In the genomic region with DNA sequence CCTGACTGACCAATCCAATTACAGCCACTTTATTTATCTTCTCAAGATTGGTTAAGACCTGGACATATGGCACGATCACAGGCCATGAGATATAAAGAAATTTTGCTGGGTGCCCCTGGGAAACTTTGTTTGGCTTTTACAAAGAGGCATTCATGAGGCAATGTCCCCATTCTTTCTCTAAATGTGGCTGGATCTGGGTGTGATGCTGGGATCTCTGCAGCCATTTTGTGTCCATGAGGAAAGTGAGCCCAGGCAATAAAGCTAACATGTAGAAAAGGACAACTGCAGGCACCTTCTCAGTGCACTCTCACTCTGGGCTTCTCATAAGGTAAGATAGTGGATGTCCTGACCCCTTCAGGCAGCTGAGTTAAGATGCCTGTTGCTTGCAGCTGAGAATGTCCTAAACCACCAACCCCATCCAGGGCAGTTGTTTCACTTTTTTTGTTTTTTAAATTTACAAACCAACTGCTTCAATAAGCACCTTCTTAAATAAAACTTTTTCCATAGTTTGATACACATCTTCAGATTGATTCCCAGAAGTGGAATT, we compare ENCODE assay signal across 27 cellular contexts.
"Had no signal": no experiment of that assay in that cellular context is flagged by ENCODE, and none has a peak within 500 bp of the region (broad histone marks: within the 10 kb centered on the region; RNA-seq: fewer than 3 reads in every experiment).

No MANE protein-coding gene starts in this region.

- H3K27ac ChIP-seq: lower lobe of right lung, ovary, right atrium auricular region, right lobe of liver, tibial nerve, uterus had no signal

- H3K27me3 ChIP-seq: ovary, right atrium auricular region, right lobe of liver, uterus had no signal

- H3K36me3 ChIP-seq: lower lobe of right lung, ovary, right atrium auricular region, right lobe of liver, tibial nerve, uterus had no signal

- H3K4me3 ChIP-seq: lower lobe of right lung, ovary, right atrium auricular region, right lobe of liver, smooth muscle cell, tibial nerve, uterus had no signal

- H3K4me1 Mint-ChIP-seq: mesothelial cell of epicardium; naive B cell; natural killer cell; stimulated activated memory B cell treated with anti-CD40 and anti-IgM and Interleukin-4, amounts not matched to agents 10 μg/mL and 1 μg/mL and 100 μg/mL, for 72 hours; stimulated activated naive CD8-positive, alpha-beta T cell treated with anti-CD3 and anti-CD28 coated beads, Interleukin-15, amount 100 ng/mL, for 72 hours had no signal

- H3K9me3 ChIP-seq: lower lobe of right lung, ovary, right atrium auricular region, right lobe of liver, uterus had no signal

- ATAC-seq: left cardiac atrium; left lobe of liver; left ventricle myocardium superior; lower lobe of right lung; natural killer cell; right lobe of liver; stimulated activated memory B cell treated with anti-CD40 and anti-IgM and Interleukin-4, amounts not matched to agents 10 μg/mL and 1 μg/mL and 100 μg/mL, for 72 hours; stimulated activated naive CD8-positive, alpha-beta T cell treated with anti-CD3 and anti-CD28 coated beads, Interleukin-15, amount 100 ng/mL, for 72 hours had no signal

- H3K4me3 Mint-ChIP-seq: mesothelial cell of epicardium; naive B cell; natural killer cell; nephron progenitor cell; stimulated activated memory B cell treated with anti-CD40 and anti-IgM and Interleukin-4, amounts not matched to agents 10 μg/mL and 1 μg/mL and 100 μg/mL, for 72 hours; stimulated activated naive CD8-positive, alpha-beta T cell treated with anti-CD3 and anti-CD28 coated beads, Interleukin-15, amount 100 ng/mL, for 72 hours; type B pancreatic cell had no signal

- H3K27ac Mint-ChIP-seq: mesothelial cell of epicardium; naive B cell; natural killer cell; nephron progenitor cell; progenitor cell of endocrine pancreas; stimulated activated memory B cell treated with anti-CD40 and anti-IgM and Interleukin-4, amounts not matched to agents 10 μg/mL and 1 μg/mL and 100 μg/mL, for 72 hours; stimulated activated naive CD8-positive, alpha-beta T cell treated with anti-CD3 and anti-CD28 coated beads, Interleukin-15, amount 100 ng/mL, for 72 hours; type B pancreatic cell had no signal

- H3K4me2 ChIP-seq: smooth muscle cell had no signal

- H3K9me3 Mint-ChIP-seq: natural killer cell, type B pancreatic cell had no signal

- H3K4me1 ChIP-seq: lower lobe of right lung, right atrium auricular region, right lobe of liver, uterus had no signal

- H3K36me3 Mint-ChIP-seq: mesothelial cell of epicardium; naive B cell; natural killer cell; stimulated activated memory B cell treated with anti-CD40 and anti-IgM and Interleukin-4, amounts not matched to agents 10 μg/mL and 1 μg/mL and 100 μg/mL, for 72 hours; type B pancreatic cell had no signal

- DNase-seq: kidney glomerular epithelial cell; left cardiac atrium; left ventricle myocardium superior; lower lobe of right lung; mammary epithelial cell; mesenchymal stem cell; naive B cell; natural killer cell; nephron progenitor cell; ovary; right lobe of liver; stimulated activated CD4-positive, alpha-beta T cell treated with anti-CD3 and anti-CD28 coated beads, Interleukin-1b, Interleukin-23, amount 100 ng/mL, for 48 hours; stimulated activated CD4-positive, alpha-beta T cell treated with anti-CD3 and anti-CD28 coated beads, Interleukin-2, amount 100 ng/mL, for 48 hours; stimulated activated CD4-positive, alpha-beta T cell treated with anti-CD3 and anti-CD28 coated beads, Interleukin-4, amount 100 ng/mL, for 4 hours; stimulated activated CD8-positive, alpha-beta memory T cell treated with anti-CD3 and anti-CD28 coated beads, Interleukin-4, amount 100 ng/mL, for 48 hours; stimulated activated naive CD4-positive, alpha-beta T cell treated with Interleukin-2 at 50 U/mL for 16 hours; stimulated activated naive CD8-positive, alpha-beta T cell treated with anti-CD3 and anti-CD28 coated beads, Interleukin-15, amount 100 ng/mL, for 72 hours; substantia nigra; uterus had no signal
